ENCODE assay signal across 17 cellular contexts in the genomic region with DNA sequence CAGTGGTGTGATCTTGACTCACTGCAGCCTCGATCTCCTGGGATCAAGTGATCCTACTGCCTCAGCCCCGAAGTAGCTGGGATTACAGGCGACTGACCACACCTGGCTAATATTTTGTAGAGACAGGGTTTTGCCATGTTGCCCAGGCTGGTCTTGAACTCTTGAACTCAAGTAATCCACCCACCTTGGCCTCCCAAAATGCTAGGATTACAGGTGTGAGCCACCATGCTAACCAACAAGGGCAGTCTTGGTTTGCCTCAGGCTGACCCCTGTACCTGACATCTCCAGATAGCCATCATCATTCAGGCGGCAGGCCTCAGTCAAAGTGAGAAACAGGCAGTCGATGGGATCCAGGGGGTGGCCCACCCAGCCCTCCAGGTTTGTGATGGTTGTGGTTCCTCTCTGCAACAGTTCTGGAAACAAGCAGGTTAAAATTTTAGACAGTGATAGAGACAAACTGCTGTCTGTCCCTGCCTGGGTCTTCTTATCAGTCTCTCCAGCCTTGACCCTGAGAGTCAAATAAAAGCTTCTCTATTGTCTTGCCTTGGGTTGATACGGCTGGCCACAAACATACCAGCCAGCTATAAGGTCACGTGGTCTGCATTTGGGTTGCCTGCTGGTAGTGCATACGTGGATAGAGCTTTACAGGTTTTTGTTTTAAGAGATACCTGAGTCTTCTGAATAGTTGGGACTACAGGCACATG. TPM values are rescaled to one million over a fixed set of nuclear protein-coding genes. Genes with fewer than 3 reads are reported as not detected.
DNase-seq lines count a peak whose midpoint lies in the region; ATAC-seq and TF ChIP-seq lines count a peak whose summit lies in the region.
"Had no signal": no experiment of that assay in that cellular context is flagged by ENCODE, and none has a peak within 500 bp of the region (broad histone marks: within the 10 kb centered on the region; RNA-seq: fewer than 3 reads in every experiment).

No MANE protein-coding gene starts in this region.

- peak overlapping the region; percentile 13 for H3K27ac Mint-ChIP-seq in MCF 10A (ENCODE audit: low read depth, unreplicated experiment)
- no peak overlapping the region for H3K27ac Mint-ChIP-seq in stimulated activated memory B cell treated with anti-CD40 and anti-IgM and Interleukin-4, amounts not matched to agents 10 μg/mL and 1 μg/mL and 100 μg/mL, for 72 hours
- H3K27ac Mint-ChIP-seq: HFFc6 had no signal

- no peaks in the 10 kb centered on the region for H3K9me3 Mint-ChIP-seq in MCF 10A (ENCODE audit: unreplicated experiment)
- H3K9me3 Mint-ChIP-seq in stimulated activated memory B cell treated with anti-CD40 and anti-IgM and Interleukin-4, amounts not matched to agents 10 μg/mL and 1 μg/mL and 100 μg/mL, for 72 hours = no peaks in the 10 kb centered on the region
- H3K9me3 Mint-ChIP-seq: CD8-positive, alpha-beta memory T cell; HFFc6 had no signal

- no peak overlapping the region for H3K4me3 ChIP-seq in breast epithelium
- H3K4me3 ChIP-seq in adrenal gland = no peak overlapping the region
- H3K4me3 ChIP-seq in testis = no peak overlapping the region
- H3K4me3 ChIP-seq: BLaER1 had no signal

- intact Hi-C loops in MCF 10A (cut with micrococcal nuclease) = no loop called here
- intact Hi-C loops in breast epithelium (cut with DNase I; ENCODE audit: low total_unique reads) = no loop called here
- intact Hi-C loops in adrenal gland (cut with DNase I) = no loop called here
- intact Hi-C loops in testis (cut with DNase I; ENCODE audit: low total_unique reads) = no loop called here

- H3K4me3 Mint-ChIP-seq in MCF 10A (ENCODE audit: unreplicated experiment) = no peak overlapping the region
- H3K4me3 Mint-ChIP-seq in stimulated activated memory B cell treated with anti-CD40 and anti-IgM and Interleukin-4, amounts not matched to agents 10 μg/mL and 1 μg/mL and 100 μg/mL, for 72 hours = no peak overlapping the region
- H3K4me3 Mint-ChIP-seq: CD8-positive, alpha-beta memory T cell; HFFc6 had no signal

- TF ChIP-seq CTCF in MCF 10A (IDR thresholded peaks at IDR 0.05; ENCODE audit: unreplicated experiment) (no peak), breast epithelium (IDR thresholded peaks at IDR 0.05) (no peak), adrenal gland (IDR thresholded peaks at IDR 0.05) (no peak), testis (IDR thresholded peaks at IDR 0.05) (no peak)

- H3K27me3 Mint-ChIP-seq in MCF 10A (ENCODE audit: insufficient read depth, unreplicated experiment) = no peaks in the 10 kb centered on the region
- H3K27me3 Mint-ChIP-seq in stimulated activated memory B cell treated with anti-CD40 and anti-IgM and Interleukin-4, amounts not matched to agents 10 μg/mL and 1 μg/mL and 100 μg/mL, for 72 hours = no peaks in the 10 kb centered on the region
- H3K27me3 Mint-ChIP-seq: CD8-positive, alpha-beta memory T cell had no signal

- no peaks in the 10 kb centered on the region for H3K36me3 Mint-ChIP-seq in MCF 10A (ENCODE audit: insufficient read depth, unreplicated experiment)
- H3K36me3 Mint-ChIP-seq in stimulated activated memory B cell treated with anti-CD40 and anti-IgM and Interleukin-4, amounts not matched to agents 10 μg/mL and 1 μg/mL and 100 μg/mL, for 72 hours = peaks cover 5% of the 10 kb centered on the region

- H3K36me3 ChIP-seq in breast epithelium (no peaks in the 10 kb centered on the region), adrenal gland (replicated peaks in 1 of 2) (peaks cover 0 to 19% of the 10 kb centered on the region in 2 donors), testis (ENCODE audit: low read depth, missing control alignments) (no peaks in the 10 kb centered on the region)
- H3K36me3 ChIP-seq: BLaER1 had no signal

- CTCF ChIA-PET in MCF 10A (lab: Yijun Ruan, JAX) = interaction anchor here (0.6 to 1.5 kb wide), 3 partner anchors 16 to 261 kb away, joined by 3 to 6 read pairs (median 3); no protein-coding TSS in a partner anchor

- POLR2A ChIA-PET in MCF 10A (lab: Yijun Ruan, JAX) = interaction anchor here (0.9 kb wide), 1 partner anchor 301 kb away, joined by 4 read pairs; no protein-coding TSS in a partner anchor

- H3K4me1 Mint-ChIP-seq in MCF 10A (ENCODE audit: insufficient read depth, unreplicated experiment) = no peaks in the 10 kb centered on the region
- H3K4me1 Mint-ChIP-seq in stimulated activated memory B cell treated with anti-CD40 and anti-IgM and Interleukin-4, amounts not matched to agents 10 μg/mL and 1 μg/mL and 100 μg/mL, for 72 hours = peaks cover 4% of the 10 kb centered on the region
- H3K4me1 Mint-ChIP-seq: CD8-positive, alpha-beta memory T cell had no signal

- ATAC-seq in stimulated activated memory B cell treated with anti-CD40 and anti-IgM and Interleukin-4, amounts not matched to agents 10 μg/mL and 1 μg/mL and 100 μg/mL, for 72 hours = no peak

- no peaks in the 10 kb centered on the region for H3K4me1 ChIP-seq in breast epithelium
- H3K4me1 ChIP-seq in adrenal gland (replicated peaks in 1 of 2) = peaks cover 24 to 27% of the 10 kb centered on the region in 2 donors
- H3K4me1 ChIP-seq in testis = no peaks in the 10 kb centered on the region
- H3K4me1 ChIP-seq: BLaER1 had no signal

- no peak overlapping the region for H3K27ac ChIP-seq in breast epithelium
- H3K27ac ChIP-seq in adrenal gland = peak overlapping the region in 3 of 5 donors; percentile 48 to 56 (median 49)
- peak overlapping the region in 1 of 2 donors; percentile 19 for H3K27ac ChIP-seq in testis
- H3K27ac ChIP-seq: 22Rv1, BLaER1 had no signal

- H3K9me3 ChIP-seq in breast epithelium (no peaks in the 10 kb centered on the region), adrenal gland (replicated peaks in 1 of 3) (no peaks in the 10 kb centered on the region), testis (no peaks in the 10 kb centered on the region)
- H3K9me3 ChIP-seq: BLaER1 had no signal

- BruUV-seq in MCF 10A (replicated peaks; lab: Mats Ljungman, UMichigan) = no TSS peak

- no peak for DNase-seq in MCF 10A (ENCODE audit: unreplicated experiment)
- no peak for DNase-seq in breast epithelium (ENCODE audit: low spot score in 2 of 2)
- DNase-seq in OCI-M2 (lab: John Stamatoyannopoulos, UW; ENCODE audit: unreplicated experiment) = peak; percentile 49
- DNase-seq in adrenal gland = peak in 5 of 7 donors; percentile 45 to 60 (median 52)
- peak; percentile 76 for DNase-seq in testis
- DNase-seq in 8988T = no peak
- DNase-seq in NCI-H1105 (lab: John Stamatoyannopoulos, UW) = no peak
- DNase-seq: AML-193; CD8-positive, alpha-beta memory T cell; DMS53; GF-D8; HCEC 1CT; HFFc6; IMR-90 had no signal

- H3K27me3 ChIP-seq in breast epithelium (no peaks in the 10 kb centered on the region), adrenal gland (no peaks in the 10 kb centered on the region), testis (no peaks in the 10 kb centered on the region)
- H3K27me3 ChIP-seq: BLaER1 had no signal

- no peak for TF ChIP-seq POLR2A in breast epithelium (IDR thresholded peaks at IDR 0.05)
- TF ChIP-seq POLR2A in adrenal gland (IDR thresholded peaks at IDR 0.05) = no peak
- TF ChIP-seq POLR2A in testis (IDR thresholded peaks at IDR 0.05) = no peak

- WGBS in adrenal gland, 4 donors = 54 to 72% (median 61%) methylated on average over 6 to 8 of the region's 8 CpGs
- WGBS in testis, 2 donors = 76 to 88% methylated on average over 6 to 8 of the region's 8 CpGs

RNA-seq across cellular contexts. Expression of a gene that starts 26.8 kb away (rescaled TPM):
- total RNA-seq in MCF 10A (2022) = 76.9 and 84.7 TPM in 2 replicates
- 100 to 1,000 TPM in 1 of 3 donors, 10 to 100 TPM in 2; 74.1 to 115 (median 77.1) TPM for total RNA-seq in breast epithelium
- total RNA-seq in adrenal gland = 100 to 1,000 TPM; 169 to 324 (median 219) TPM
- 100 to 1,000 TPM; 219 to 380 (median 265) TPM for polyA plus RNA-seq in adrenal gland
- 100 to 1,000 TPM; 127 to 187 TPM for total RNA-seq in testis
- polyA plus RNA-seq in testis (ENCODE audit: insufficient read depth, low read depth, low replicate concordance) = 111 TPM

RNA-seq across cellular contexts. Expression of a gene that starts 27.7 kb away (rescaled TPM):
- total RNA-seq in MCF 10A (2022) (20.2 and 29.2 TPM in 2 replicates), breast epithelium (10 to 100 TPM; 32.8 to 45.8 (median 33.4) TPM), adrenal gland (10 to 100 TPM; 25.4 to 68.4 (median 50.8) TPM), testis (10 to 100 TPM; 42.6 to 63.4 TPM)
- polyA plus RNA-seq in adrenal gland (10 to 100 TPM; 31.1 to 73.7 (median 54.3) TPM), testis (ENCODE audit: insufficient read depth, low read depth, low replicate concordance) (30.9 TPM)

RNA-seq across cellular contexts. Expression of a gene that starts 52.4 kb away (rescaled TPM):
- 49.4 and 55.5 TPM in 2 replicates for total RNA-seq in MCF 10A (2022)
- total RNA-seq in breast epithelium = 10 to 100 TPM; 26.9 to 28.8 (median 28.8) TPM
- total RNA-seq in adrenal gland = 10 to 100 TPM; 13.8 to 47.2 (median 37.1) TPM
- 10 to 100 TPM; 12.6 to 61.0 (median 16.0) TPM for polyA plus RNA-seq in adrenal gland
- 10 to 100 TPM; 20.1 to 26.3 TPM for total RNA-seq in testis
- 30.9 TPM for polyA plus RNA-seq in testis (ENCODE audit: insufficient read depth, low read depth, low replicate concordance)

Comparison
In these comparisons a context has a peak if more than half of its experiments do, and no peak if none do; other contexts are left out.
1. DNase-seq: peak in OCI-M2 (single experiment), adrenal gland (5 of 7) and testis (single experiment); none in MCF 10A (single experiment), breast epithelium (0 of 2), 8988T (single experiment) and NCI-H1105 (single experiment).
2. H3K27ac ChIP-seq: peak in adrenal gland (3 of 5); none in breast epithelium (0 of 2).